ENCODE assay signal across 8 cellular contexts in the genomic region with DNA sequence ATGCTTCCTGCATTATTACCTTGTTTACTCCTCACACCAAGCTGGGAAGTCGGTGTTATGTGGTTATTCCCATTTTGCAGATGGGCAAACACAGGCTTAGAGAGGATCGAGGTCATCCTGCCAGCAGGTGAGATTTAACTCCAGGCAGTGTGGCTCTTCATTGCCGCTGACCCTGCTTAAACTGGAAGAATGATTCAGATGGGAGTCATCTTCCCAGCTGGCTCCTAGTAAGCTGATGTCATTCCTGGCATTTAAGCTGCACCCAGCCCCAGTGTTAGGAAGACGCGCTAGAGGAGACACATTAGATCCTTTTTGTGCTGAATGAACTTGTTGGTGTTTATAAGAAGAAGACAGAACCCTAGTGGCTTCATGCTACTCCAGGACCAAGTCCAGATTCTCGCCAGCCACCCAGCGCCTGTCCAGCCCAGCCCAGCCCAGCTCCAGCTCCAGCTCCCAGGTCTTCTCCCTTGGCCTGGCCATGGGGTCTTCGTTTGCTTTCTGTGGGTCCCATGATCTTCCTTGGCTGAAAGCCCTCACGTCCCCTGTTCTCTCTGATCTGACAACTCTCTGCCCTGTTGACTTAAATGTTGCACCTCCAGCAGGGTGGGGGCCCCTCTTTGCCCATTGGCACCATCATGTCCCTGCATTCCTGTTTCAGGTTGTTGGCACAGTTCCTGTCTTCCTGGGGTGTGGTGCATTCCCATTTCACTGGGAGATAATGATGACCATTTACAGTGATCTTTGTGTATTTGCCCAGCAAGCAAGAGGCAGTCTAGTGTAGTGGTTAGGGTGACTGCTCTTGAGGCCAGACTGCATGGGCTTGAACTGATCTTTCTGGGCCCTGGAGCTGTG.
DNase-seq lines count a peak whose midpoint lies in the region; ATAC-seq lines count a peak whose summit lies in the region.

No MANE protein-coding gene starts in this region.

- H3K27me3 ChIP-seq in effector memory CD4-positive, alpha-beta T cell (replicated peaks; ENCODE audit: control insufficient read depth, insufficient read depth, low read length, poor library complexity, severe bottlenecking): no peaks in the 10 kb centered on the region

- no peaks in the 10 kb centered on the region for H3K4me1 ChIP-seq in effector memory CD4-positive, alpha-beta T cell (ENCODE audit: control insufficient read depth, insufficient read depth, low read length, poor library complexity, severe bottlenecking)

- no peaks in the 10 kb centered on the region for H3K9me3 ChIP-seq in effector memory CD4-positive, alpha-beta T cell (ENCODE audit: control insufficient read depth, low read length)

- no peak overlapping the region for H3K27ac ChIP-seq in effector memory CD4-positive, alpha-beta T cell (ENCODE audit: insufficient read depth, low read length, poor library complexity, severe bottlenecking)

- no peak overlapping the region for H3K4me3 ChIP-seq in effector memory CD4-positive, alpha-beta T cell (ENCODE audit: insufficient read depth, low read depth, low read length, poor library complexity, severe bottlenecking)

- ATAC-seq in GM21526 (IDR thresholded peaks at IDR 0.05; ENCODE audit: low FRiP score, unreplicated experiment): no peak
- ATAC-seq in HG03196 (IDR thresholded peaks at IDR 0.05; ENCODE audit: unreplicated experiment): no peak

- H3K36me3 ChIP-seq in effector memory CD4-positive, alpha-beta T cell (ENCODE audit: control insufficient read depth, insufficient read depth, low read length): no peaks in the 10 kb centered on the region

- DNase-seq in HK-2 (ENCODE audit: unreplicated experiment): peak; percentile 56
- DNase-seq in amniotic epithelial cell (ENCODE audit: low read depth): peak; percentile 84
- peak; percentile 93 for DNase-seq in hepatic stellate cell (ENCODE audit: low spot score)
- DNase-seq in superior temporal gyrus (ENCODE audit: extremely low spot score): peak; percentile 37
- no peak for DNase-seq in NCI-H187 (lab: John Stamatoyannopoulos, UW)
- no peak for DNase-seq in effector memory CD4-positive, alpha-beta T cell

Comparison
In these comparisons a context has a peak if more than half of its experiments do, and no peak if none do; other contexts are left out.
1. DNase-seq: peak in HK-2 (single experiment), amniotic epithelial cell (single experiment), hepatic stellate cell (single experiment) and superior temporal gyrus (single experiment); none in NCI-H187 (0 of 2) and effector memory CD4-positive, alpha-beta T cell (0 of 3).